ENCODE assay signal across 1 cellular context in the genomic region with DNA sequence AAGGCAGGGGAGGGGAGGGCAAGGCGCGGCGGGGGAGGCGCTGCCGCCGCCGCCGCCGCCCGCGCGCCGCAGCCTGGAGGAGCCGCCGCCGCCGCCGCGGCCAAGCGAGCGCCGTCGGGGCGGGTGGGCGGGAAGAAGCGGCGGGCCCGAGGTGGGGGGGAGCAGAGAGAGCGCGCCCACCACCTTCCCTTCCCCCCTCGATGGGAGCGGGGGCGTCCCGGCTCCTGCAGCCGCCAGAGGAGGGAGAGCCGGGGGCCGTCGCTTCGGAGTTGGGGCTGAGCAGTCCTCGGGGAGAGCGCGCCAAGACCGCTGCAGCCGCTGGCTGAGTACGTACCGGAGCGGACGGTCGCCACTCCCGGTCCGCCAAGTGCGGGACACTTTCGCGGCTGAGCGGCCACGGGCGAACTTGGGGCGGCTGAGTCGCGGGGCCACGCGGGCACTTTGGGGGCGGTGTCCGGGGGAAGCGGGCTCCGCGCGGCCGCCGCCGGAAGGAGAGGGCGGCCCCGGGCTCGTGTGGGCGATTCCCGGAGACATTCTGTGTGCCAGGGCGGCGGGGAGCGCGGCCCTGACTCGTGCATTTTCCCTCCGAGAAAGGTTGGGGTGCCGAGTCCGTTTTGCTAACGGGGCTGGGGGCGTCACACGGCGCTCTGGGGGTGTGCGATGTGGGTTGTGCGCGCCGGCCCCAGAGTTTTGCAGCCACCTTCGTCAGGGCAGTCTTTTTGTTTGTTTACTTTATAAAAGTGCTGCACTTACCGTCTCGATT.
TF ChIP-seq lines count a peak whose summit lies in the region.

A gene with protein sequence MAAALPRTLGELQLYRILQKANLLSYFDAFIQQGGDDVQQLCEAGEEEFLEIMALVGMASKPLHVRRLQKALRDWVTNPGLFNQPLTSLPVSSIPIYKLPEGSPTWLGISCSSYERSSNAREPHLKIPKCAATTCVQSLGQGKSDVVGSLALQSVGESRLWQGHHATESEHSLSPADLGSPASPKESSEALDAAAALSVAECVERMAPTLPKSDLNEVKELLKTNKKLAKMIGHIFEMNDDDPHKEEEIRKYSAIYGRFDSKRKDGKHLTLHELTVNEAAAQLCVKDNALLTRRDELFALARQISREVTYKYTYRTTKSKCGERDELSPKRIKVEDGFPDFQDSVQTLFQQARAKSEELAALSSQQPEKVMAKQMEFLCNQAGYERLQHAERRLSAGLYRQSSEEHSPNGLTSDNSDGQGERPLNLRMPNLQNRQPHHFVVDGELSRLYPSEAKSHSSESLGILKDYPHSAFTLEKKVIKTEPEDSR (plus strand): TSS at position 49 of the 763 bp plus-strand sequence. CDS start 10,094 bp downstream, outside the sequence.

TF ChIP-seq in HepG2, 621 proteins besides CTCF, POLR2A, EP300 and RAD21 (continued from another document and continues in another):
- TF ChIP-seq, protein P1, sequence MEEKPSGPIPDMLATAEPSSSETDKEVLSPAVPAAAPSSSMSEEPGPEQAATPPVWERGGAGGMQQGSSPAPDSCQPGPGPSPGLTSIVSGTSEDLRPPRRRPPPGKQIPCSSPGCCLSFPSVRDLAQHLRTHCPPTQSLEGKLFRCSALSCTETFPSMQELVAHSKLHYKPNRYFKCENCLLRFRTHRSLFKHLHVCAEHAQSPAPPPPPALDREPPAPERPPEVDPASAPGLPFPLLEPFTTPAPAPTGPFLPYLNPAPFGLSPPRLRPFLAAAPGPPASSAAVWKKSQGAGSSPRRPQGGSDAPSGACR (CRISPR knock-in tag; IDR thresholded peaks at IDR 0.05) = no peak
- no peak for TF ChIP-seq NKX3-1 (CRISPR knock-in tag; IDR thresholded peaks at IDR 0.05)
- no peak for TF ChIP-seq NCOA2 (CRISPR knock-in tag; IDR thresholded peaks at IDR 0.05)
- TF ChIP-seq GABPB1 (CRISPR knock-in tag; IDR thresholded peaks at IDR 0.05) = peak; percentile 80; the same call in 1 of the 2 replicates
- 0 out of 2 replicates have a peak, but pooled peaks have one; percentile 41 for TF ChIP-seq RXRA (CRISPR knock-in tag; IDR thresholded peaks at IDR 0.05)
- TF ChIP-seq, protein P2, sequence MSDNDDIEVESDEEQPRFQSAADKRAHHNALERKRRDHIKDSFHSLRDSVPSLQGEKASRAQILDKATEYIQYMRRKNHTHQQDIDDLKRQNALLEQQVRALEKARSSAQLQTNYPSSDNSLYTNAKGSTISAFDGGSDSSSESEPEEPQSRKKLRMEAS (IDR thresholded peaks at IDR 0.05) = peak; percentile 56; the same call in 1 of the 2 replicates
- peak; percentile 58 for TF ChIP-seq SNAI1 (CRISPR knock-in tag; IDR thresholded peaks at IDR 0.05; ENCODE audit: borderline replicate concordance)
- TF ChIP-seq ZBTB8A (CRISPR knock-in tag; IDR thresholded peaks at IDR 0.05; ENCODE audit: borderline replicate concordance, low read depth) = 0 out of 2 replicates have a peak, but pooled peaks have one; percentile 23
- no peak; the same call in 1 of the 2 replicates for TF ChIP-seq FOXK1 (CRISPR knock-in tag; IDR thresholded peaks at IDR 0.05; ENCODE audit: borderline replicate concordance, low read depth)
- TF ChIP-seq ISL2 (CRISPR knock-in tag; IDR thresholded peaks at IDR 0.05) = no peak
- no peak for TF ChIP-seq ZNF333 (CRISPR knock-in tag; IDR thresholded peaks at IDR 0.05; ENCODE audit: borderline replicate concordance)
- peak; percentile 44; the same call in 1 of the 2 replicates for TF ChIP-seq ARHGAP35 (CRISPR knock-in tag; IDR thresholded peaks at IDR 0.05; ENCODE audit: borderline replicate concordance)
- TF ChIP-seq FOSL1 (CRISPR knock-in tag; IDR thresholded peaks at IDR 0.05; ENCODE audit: borderline replicate concordance) = no peak
- TF ChIP-seq ZNF10 (CRISPR knock-in tag; IDR thresholded peaks at IDR 0.05; ENCODE audit: borderline replicate concordance, low read depth) = no peak
- TF ChIP-seq, protein P3, sequence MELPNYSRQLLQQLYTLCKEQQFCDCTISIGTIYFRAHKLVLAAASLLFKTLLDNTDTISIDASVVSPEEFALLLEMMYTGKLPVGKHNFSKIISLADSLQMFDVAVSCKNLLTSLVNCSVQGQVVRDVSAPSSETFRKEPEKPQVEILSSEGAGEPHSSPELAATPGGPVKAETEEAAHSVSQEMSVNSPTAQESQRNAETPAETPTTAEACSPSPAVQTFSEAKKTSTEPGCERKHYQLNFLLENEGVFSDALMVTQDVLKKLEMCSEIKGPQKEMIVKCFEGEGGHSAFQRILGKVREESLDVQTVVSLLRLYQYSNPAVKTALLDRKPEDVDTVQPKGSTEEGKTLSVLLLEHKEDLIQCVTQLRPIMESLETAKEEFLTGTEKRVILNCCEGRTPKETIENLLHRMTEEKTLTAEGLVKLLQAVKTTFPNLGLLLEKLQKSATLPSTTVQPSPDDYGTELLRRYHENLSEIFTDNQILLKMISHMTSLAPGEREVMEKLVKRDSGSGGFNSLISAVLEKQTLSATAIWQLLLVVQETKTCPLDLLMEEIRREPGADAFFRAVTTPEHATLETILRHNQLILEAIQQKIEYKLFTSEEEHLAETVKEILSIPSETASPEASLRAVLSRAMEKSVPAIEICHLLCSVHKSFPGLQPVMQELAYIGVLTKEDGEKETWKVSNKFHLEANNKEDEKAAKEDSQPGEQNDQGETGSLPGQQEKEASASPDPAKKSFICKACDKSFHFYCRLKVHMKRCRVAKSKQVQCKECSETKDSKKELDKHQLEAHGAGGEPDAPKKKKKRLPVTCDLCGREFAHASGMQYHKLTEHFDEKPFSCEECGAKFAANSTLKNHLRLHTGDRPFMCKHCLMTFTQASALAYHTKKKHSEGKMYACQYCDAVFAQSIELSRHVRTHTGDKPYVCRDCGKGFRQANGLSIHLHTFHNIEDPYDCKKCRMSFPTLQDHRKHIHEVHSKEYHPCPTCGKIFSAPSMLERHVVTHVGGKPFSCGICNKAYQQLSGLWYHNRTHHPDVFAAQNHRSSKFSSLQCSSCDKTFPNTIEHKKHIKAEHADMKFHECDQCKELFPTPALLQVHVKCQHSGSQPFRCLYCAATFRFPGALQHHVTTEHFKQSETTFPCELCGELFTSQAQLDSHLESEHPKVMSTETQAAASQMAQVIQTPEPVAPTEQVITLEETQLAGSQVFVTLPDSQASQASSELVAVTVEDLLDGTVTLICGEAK (IDR thresholded peaks at IDR 0.05) = no peak
- TF ChIP-seq, protein P3 (CRISPR knock-in tag; IDR thresholded peaks at IDR 0.05) = no peak
- no peak for TF ChIP-seq GATA4 (IDR thresholded peaks at IDR 0.05; ENCODE audit: borderline replicate concordance, low read depth)
- TF ChIP-seq RNF2 (conservative IDR thresholded peaks at IDR 0.05; ENCODE audit: low read depth) = no peak
- TF ChIP-seq CCAR2 (optimal IDR thresholded peaks at IDR 0.05; ENCODE audit: low read depth, low read length) = no peak
- no peak for TF ChIP-seq SMC3 (IDR thresholded peaks at IDR 0.05; ENCODE audit: low read length)
- TF ChIP-seq ZFAT (CRISPR knock-in tag; conservative IDR thresholded peaks at IDR 0.05) = no peak
- TF ChIP-seq, protein P4, sequence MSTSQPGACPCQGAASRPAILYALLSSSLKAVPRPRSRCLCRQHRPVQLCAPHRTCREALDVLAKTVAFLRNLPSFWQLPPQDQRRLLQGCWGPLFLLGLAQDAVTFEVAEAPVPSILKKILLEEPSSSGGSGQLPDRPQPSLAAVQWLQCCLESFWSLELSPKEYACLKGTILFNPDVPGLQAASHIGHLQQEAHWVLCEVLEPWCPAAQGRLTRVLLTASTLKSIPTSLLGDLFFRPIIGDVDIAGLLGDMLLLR (CRISPR knock-in tag; IDR thresholded peaks at IDR 0.05) = no peak
- no peak for TF ChIP-seq FIP1L1 (IDR thresholded peaks at IDR 0.05; ENCODE audit: borderline replicate concordance, insufficient read depth, low read depth, low read length)
- TF ChIP-seq, protein P5, sequence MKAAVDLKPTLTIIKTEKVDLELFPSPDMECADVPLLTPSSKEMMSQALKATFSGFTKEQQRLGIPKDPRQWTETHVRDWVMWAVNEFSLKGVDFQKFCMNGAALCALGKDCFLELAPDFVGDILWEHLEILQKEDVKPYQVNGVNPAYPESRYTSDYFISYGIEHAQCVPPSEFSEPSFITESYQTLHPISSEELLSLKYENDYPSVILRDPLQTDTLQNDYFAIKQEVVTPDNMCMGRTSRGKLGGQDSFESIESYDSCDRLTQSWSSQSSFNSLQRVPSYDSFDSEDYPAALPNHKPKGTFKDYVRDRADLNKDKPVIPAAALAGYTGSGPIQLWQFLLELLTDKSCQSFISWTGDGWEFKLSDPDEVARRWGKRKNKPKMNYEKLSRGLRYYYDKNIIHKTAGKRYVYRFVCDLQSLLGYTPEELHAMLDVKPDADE (CRISPR knock-in tag; IDR thresholded peaks at IDR 0.05) = no peak
- TF ChIP-seq, protein P6, sequence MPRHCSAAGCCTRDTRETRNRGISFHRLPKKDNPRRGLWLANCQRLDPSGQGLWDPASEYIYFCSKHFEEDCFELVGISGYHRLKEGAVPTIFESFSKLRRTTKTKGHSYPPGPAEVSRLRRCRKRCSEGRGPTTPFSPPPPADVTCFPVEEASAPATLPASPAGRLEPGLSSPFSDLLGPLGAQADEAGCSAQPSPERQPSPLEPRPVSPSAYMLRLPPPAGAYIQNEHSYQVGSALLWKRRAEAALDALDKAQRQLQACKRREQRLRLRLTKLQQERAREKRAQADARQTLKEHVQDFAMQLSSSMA (CRISPR knock-in tag; IDR thresholded peaks at IDR 0.05) = peak; percentile 81; the same call in 1 of the 2 replicates
- TF ChIP-seq, protein P7, sequence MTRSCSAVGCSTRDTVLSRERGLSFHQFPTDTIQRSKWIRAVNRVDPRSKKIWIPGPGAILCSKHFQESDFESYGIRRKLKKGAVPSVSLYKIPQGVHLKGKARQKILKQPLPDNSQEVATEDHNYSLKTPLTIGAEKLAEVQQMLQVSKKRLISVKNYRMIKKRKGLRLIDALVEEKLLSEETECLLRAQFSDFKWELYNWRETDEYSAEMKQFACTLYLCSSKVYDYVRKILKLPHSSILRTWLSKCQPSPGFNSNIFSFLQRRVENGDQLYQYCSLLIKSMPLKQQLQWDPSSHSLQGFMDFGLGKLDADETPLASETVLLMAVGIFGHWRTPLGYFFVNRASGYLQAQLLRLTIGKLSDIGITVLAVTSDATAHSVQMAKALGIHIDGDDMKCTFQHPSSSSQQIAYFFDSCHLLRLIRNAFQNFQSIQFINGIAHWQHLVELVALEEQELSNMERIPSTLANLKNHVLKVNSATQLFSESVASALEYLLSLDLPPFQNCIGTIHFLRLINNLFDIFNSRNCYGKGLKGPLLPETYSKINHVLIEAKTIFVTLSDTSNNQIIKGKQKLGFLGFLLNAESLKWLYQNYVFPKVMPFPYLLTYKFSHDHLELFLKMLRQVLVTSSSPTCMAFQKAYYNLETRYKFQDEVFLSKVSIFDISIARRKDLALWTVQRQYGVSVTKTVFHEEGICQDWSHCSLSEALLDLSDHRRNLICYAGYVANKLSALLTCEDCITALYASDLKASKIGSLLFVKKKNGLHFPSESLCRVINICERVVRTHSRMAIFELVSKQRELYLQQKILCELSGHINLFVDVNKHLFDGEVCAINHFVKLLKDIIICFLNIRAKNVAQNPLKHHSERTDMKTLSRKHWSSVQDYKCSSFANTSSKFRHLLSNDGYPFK (CRISPR knock-in tag; IDR thresholded peaks at IDR 0.05; ENCODE audit: borderline replicate concordance) = 0 out of 2 replicates have a peak, but pooled peaks have one; percentile 15
- TF ChIP-seq ZNF230 (CRISPR knock-in tag; IDR thresholded peaks at IDR 0.05) = no peak; the same call in none of the 2 replicates
- TF ChIP-seq MZF1 (CRISPR knock-in tag; IDR thresholded peaks at IDR 0.05; ENCODE audit: borderline replicate concordance) = no peak
- 0 out of 2 replicates have a peak, but pooled peaks have one; percentile 16 for TF ChIP-seq GABPA (IDR thresholded peaks at IDR 0.05; ENCODE audit: low read depth, low read length)
- TF ChIP-seq GABPA (CRISPR knock-in tag; IDR thresholded peaks at IDR 0.05; ENCODE audit: low read depth) = 0 out of 2 replicates have a peak, but pooled peaks have one; percentile 22
- peak; percentile 77 for TF ChIP-seq RBFOX2 (IDR thresholded peaks at IDR 0.05; ENCODE audit: low read depth, low read length)
- TF ChIP-seq SOX6 (IDR thresholded peaks at IDR 0.05) = no peak
- TF ChIP-seq SOX6 (CRISPR knock-in tag; IDR thresholded peaks at IDR 0.05) = no peak
- no peak for TF ChIP-seq ZNF136 (CRISPR knock-in tag; IDR thresholded peaks at IDR 0.05; ENCODE audit: low read depth)
- TF ChIP-seq ZNF12 (CRISPR knock-in tag; IDR thresholded peaks at IDR 0.05) = 0 out of 2 replicates have a peak, but pooled peaks have one; percentile 10
- TF ChIP-seq ZNF777 (CRISPR knock-in tag; IDR thresholded peaks at IDR 0.05) = peak; percentile 97
- TF ChIP-seq, protein P8, sequence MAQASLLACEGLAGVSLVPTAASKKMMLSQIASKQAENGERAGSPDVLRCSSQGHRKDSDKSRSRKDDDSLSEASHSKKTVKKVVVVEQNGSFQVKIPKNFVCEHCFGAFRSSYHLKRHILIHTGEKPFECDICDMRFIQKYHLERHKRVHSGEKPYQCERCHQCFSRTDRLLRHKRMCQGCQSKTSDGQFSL (CRISPR knock-in tag; IDR thresholded peaks at IDR 0.05) = peak; percentile 14
- TF ChIP-seq SMARCC2 (IDR thresholded peaks at IDR 0.05) = no peak
- TF ChIP-seq RFX1 (IDR thresholded peaks at IDR 0.05) = no peak
- no peak for TF ChIP-seq HNRNPL (IDR thresholded peaks at IDR 0.05; ENCODE audit: low read depth, low read length)
- no peak for TF ChIP-seq ZNF589 (CRISPR knock-in tag; conservative IDR thresholded peaks at IDR 0.05)
- TF ChIP-seq KLF15 (CRISPR knock-in tag; IDR thresholded peaks at IDR 0.05; ENCODE audit: borderline replicate concordance) = 0 out of 2 replicates have a peak, but pooled peaks have one; percentile 25
- peak; percentile 23; the same call in 1 of the 2 replicates for TF ChIP-seq ELF3 (CRISPR knock-in tag; IDR thresholded peaks at IDR 0.05)
